1 cellular context compared by ENCODE assay signal in the genomic region with DNA sequence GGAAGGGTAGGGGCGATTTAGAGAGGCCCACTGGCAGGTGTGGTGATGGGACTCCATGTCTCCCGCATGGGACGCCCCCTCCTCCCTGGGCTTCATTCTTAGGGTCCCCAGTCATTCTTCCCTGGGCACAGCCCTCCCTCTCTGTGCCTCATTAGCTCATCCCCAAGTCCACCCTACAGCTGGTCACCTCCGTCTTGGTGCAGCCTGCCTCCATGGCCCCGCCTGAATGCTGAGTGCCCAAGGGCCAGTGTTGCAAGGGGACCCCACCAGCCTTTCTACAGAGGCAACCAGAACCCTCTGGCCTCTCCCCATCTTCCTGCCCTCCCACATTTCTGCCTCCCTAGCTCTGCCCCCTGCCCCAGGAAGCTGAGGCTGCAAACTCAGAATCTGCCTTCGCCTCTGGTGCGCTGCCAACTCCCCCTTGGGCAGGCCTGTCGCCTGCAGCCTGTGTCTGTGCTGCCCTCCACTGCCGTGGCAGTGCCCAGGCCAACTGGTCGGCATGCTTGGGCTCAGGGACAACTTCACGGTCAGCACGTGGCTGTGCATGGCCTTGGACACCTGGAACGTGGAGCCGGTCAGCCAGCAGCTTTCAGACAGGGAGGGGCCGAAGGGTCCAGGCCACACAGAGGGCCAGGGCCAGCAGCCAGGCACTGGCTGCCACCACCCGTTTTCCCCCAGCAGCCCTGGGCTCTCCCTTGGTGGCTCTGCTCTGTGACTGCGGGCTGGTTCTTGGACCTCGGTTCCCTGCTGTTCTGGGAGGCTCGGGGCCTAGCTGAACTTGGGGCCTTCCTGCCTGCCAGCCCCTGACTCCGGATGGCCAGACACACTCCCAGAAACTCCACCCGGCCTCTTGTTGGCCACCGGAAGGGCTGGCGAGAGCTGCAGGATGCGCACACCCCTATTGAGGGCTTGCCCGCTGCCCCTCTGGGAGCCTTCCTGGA.
TF ChIP-seq lines count a peak whose summit lies in the region.

No MANE protein-coding gene starts in this region.

TF ChIP-seq in HepG2, 621 proteins besides CTCF, POLR2A, EP300 and RAD21 (continued from another document and continues in another):
- no peak for TF ChIP-seq TRAFD1 (CRISPR knock-in tag; IDR thresholded peaks at IDR 0.05; ENCODE audit: borderline replicate concordance)
- TF ChIP-seq, protein P1, sequence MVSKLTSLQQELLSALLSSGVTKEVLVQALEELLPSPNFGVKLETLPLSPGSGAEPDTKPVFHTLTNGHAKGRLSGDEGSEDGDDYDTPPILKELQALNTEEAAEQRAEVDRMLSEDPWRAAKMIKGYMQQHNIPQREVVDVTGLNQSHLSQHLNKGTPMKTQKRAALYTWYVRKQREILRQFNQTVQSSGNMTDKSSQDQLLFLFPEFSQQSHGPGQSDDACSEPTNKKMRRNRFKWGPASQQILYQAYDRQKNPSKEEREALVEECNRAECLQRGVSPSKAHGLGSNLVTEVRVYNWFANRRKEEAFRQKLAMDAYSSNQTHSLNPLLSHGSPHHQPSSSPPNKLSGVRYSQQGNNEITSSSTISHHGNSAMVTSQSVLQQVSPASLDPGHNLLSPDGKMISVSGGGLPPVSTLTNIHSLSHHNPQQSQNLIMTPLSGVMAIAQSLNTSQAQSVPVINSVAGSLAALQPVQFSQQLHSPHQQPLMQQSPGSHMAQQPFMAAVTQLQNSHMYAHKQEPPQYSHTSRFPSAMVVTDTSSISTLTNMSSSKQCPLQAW (CRISPR knock-in tag; IDR thresholded peaks at IDR 0.05): peak; percentile 94
- peak; percentile 59; the same call in 1 of the 2 replicates for TF ChIP-seq ZNF552 (CRISPR knock-in tag; IDR thresholded peaks at IDR 0.05; ENCODE audit: borderline replicate concordance)
- TF ChIP-seq STAT6 (CRISPR knock-in tag; IDR thresholded peaks at IDR 0.05; ENCODE audit: borderline replicate concordance): peak; percentile 41; the same call in 1 of the 2 replicates
- TF ChIP-seq, protein P2, sequence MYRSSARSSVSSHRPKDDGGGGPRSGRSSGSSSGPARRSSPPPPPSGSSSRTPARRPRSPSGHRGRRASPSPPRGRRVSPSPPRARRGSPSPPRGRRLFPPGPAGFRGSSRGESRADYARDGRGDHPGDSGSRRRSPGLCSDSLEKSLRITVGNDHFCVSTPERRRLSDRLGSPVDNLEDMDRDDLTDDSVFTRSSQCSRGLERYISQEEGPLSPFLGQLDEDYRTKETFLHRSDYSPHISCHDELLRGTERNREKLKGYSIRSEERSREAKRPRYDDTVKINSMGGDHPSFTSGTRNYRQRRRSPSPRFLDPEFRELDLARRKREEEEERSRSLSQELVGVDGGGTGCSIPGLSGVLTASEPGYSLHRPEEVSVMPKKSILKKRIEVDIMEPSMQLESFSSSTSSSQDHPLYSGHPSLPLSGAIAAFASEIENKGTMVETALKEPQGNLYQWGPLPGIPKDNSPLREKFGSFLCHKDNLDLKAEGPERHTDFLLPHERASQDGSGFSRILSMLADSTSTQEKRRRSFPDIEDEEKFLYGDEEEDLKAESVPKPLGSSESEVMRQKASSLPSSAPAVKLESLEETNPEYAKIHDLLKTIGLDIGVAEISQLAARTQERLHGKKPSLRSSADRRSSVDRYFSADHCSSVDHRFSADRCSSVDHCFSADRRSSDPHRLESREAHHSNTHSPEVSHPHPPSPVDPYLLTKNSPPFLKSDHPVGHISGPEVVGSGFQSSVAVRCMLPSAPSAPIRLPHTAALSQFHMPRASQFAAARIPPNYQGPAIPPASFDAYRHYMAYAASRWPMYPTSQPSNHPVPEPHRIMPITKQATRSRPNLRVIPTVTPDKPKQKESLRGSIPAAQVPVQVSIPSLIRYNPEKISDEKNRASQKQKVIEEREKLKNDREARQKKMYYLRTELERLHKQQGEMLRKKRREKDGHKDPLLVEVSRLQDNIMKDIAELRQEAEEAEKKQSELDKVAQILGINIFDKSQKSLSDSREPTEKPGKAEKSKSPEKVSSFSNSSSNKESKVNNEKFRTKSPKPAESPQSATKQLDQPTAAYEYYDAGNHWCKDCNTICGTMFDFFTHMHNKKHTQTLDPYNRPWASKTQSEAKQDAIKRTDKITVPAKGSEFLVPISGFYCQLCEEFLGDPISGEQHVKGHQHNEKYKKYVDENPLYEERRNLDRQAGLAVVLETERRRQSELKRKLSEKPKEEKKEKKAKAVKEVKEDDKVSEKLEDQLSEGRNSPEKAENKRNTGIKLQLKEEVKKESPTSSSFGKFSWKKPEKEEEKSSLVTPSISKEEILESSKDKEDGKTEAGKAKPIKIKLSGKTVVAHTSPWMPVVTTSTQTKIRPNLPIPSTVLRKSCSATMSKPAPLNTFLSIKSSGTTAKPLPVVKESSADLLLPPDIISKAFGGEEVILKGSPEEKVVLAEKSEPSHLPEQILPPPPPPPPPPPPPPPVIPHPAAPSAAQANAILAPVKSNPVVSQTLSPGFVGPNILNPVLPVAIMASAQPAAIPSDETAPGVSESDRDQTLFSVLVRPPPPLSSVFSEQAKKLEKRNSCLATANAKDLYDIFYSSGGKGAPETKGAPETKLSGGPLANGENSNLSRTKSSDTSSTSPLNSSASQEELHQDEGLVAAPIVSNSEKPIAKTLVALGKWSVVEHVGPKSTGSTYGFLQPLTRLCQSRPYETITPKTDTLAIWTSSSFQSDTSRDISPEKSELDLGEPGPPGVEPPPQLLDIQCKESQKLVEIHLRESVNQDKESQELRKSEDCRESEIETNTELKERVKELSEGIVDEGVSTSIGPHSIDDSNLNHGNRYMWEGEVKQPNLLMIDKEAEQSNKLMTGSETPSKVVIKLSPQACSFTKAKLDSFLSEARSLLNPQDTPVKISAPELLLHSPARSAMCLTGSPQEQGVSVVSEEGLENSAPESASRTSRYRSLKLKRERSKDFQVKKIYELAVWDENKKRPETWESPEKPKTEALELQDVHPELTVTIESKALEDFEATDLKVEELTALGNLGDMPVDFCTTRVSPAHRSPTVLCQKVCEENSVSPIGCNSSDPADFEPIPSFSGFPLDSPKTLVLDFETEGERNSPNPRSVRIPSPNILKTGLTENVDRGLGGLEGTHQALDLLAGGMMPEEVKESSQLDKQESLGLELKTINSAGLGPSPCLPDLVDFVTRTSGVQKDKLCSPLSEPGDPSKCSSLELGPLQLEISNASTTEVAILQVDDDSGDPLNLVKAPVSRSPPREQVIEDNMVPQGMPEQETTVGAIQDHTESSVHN (CRISPR knock-in tag; IDR thresholded peaks at IDR 0.05): no peak; the same call in 1 of the 2 replicates
- TF ChIP-seq, protein P3, sequence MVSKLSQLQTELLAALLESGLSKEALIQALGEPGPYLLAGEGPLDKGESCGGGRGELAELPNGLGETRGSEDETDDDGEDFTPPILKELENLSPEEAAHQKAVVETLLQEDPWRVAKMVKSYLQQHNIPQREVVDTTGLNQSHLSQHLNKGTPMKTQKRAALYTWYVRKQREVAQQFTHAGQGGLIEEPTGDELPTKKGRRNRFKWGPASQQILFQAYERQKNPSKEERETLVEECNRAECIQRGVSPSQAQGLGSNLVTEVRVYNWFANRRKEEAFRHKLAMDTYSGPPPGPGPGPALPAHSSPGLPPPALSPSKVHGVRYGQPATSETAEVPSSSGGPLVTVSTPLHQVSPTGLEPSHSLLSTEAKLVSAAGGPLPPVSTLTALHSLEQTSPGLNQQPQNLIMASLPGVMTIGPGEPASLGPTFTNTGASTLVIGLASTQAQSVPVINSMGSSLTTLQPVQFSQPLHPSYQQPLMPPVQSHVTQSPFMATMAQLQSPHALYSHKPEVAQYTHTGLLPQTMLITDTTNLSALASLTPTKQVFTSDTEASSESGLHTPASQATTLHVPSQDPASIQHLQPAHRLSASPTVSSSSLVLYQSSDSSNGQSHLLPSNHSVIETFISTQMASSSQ (IDR thresholded peaks at IDR 0.05; ENCODE audit: low read depth): peak; percentile 75; the same call in 1 of the 2 replicates
- TF ChIP-seq, protein P3 (CRISPR knock-in tag; IDR thresholded peaks at IDR 0.05; ENCODE audit: borderline replicate concordance): peak; percentile 95
- peak; percentile 95 for TF ChIP-seq ZNF407 (CRISPR knock-in tag; IDR thresholded peaks at IDR 0.05; ENCODE audit: not compliant biosample characterization)
